1 cellular context compared by ENCODE assay signal in the genomic region with DNA sequence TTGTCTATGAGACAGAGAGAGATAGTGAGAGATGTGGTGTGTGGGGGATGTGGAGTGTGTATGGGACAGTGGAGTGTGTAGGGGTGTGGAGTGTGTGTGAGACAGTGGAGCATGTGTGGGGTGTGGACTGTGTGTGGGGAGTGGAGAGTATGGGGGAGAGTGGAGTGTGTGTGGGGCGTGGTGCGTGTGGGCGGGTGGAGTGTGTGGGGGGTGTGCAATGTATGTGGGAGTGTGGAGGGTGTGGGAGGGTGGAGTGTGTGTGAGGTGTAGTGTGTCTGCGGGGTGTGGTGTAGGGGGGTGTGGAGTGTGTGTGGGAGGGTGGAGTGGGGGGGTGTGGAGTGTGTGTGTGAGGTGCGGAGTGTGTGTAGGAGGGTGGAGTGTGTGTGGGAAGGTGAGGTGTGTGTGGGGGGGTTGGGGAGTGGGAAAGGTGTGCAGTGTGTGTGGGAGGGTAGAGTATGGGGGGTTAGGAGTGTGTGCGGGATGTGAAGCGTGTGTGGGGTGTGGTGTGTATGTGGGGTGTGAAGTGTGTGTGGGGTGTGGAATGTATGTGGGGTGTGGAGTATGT.
TF ChIP-seq lines count a peak whose summit lies in the region.

No MANE protein-coding gene starts in this region.

TF ChIP-seq in HEK293, 187 proteins besides CTCF, POLR2A, EP300 and RAD21 (continued from another document):
- no peak for TF ChIP-seq ZNF239 (tag by site-specific recombination; IDR thresholded peaks at IDR 0.05)
